1 cellular context compared by ENCODE assay signal in genomic region chr7:83469076-83469475, GRCh38.
TF ChIP-seq lines count a peak whose summit lies in the region.

No MANE protein-coding gene starts in this region.

TF ChIP-seq in HCT116, 20 proteins besides CTCF, POLR2A, EP300 and RAD21:
- TF ChIP-seq REST (IDR thresholded peaks at IDR 0.05; ENCODE audit: low read depth) = no peak
- no peak for TF ChIP-seq SIN3A (IDR thresholded peaks at IDR 0.05; ENCODE audit: low read depth)
- TF ChIP-seq EGR1 (IDR thresholded peaks at IDR 0.05; ENCODE audit: low read depth) = no peak
- no peak for TF ChIP-seq ATF3 (IDR thresholded peaks at IDR 0.05)
- no peak for TF ChIP-seq JUND (IDR thresholded peaks at IDR 0.05)
- no peak for TF ChIP-seq MAX (IDR thresholded peaks at IDR 0.05)
- TF ChIP-seq POLR2AphosphoS5 (IDR thresholded peaks at IDR 0.05; ENCODE audit: low read depth, low read length) = no peak
- TF ChIP-seq CBX3 (IDR thresholded peaks at IDR 0.05; ENCODE audit: low read depth) = no peak
- no peak for TF ChIP-seq YY1 (IDR thresholded peaks at IDR 0.05; ENCODE audit: extremely low read depth, insufficient replicate concordance, low read depth, low read length)
- no peak for TF ChIP-seq ELF1 (IDR thresholded peaks at IDR 0.05; ENCODE audit: borderline replicate concordance, low read depth)
- TF ChIP-seq EZH2phosphoT487 (IDR thresholded peaks at IDR 0.05; ENCODE audit: borderline replicate concordance) = no peak
- no peak for TF ChIP-seq TCF7L2 (IDR thresholded peaks at IDR 0.05; ENCODE audit: borderline replicate concordance, extremely low read depth, insufficient read depth, insufficient read length)
